17 cellular contexts compared by ENCODE assay signal in genomic region chr4:175823015-175823741, GRCh38. TPM values are rescaled to one million over a fixed set of nuclear protein-coding genes. Genes with fewer than 3 reads are reported as not detected.
A peak's percentile ranks its signal among the peaks of the same experiment; 100 is the strongest.
DNase-seq lines count a peak whose midpoint lies in the region; ATAC-seq and TF ChIP-seq lines count a peak whose summit lies in the region.
"Had no signal": no experiment of that assay in that cellular context is flagged by ENCODE, and none has a peak within 500 bp of the region (broad histone marks: within the 10 kb centered on the region; RNA-seq: fewer than 3 reads in every experiment).

No MANE protein-coding gene starts in this region.

- TF ChIP-seq CTCF in OCI-LY7 (conservative IDR thresholded peaks at IDR 0.05; ENCODE audit: low read length), result no peak

- intact Hi-C loops in OCI-LY7 (cut with micrococcal nuclease; ENCODE audit: unreplicated experiment), result loop anchor here (5.0 to 10.0 kb wide), 3 partner anchors 69 to 898 kb away; no protein-coding TSS in a partner anchor
- intact Hi-C loops in activated T-helper 1 cell treated with anti-CD3 and anti-CD28 coated beads, Interleukin-12 subunit alpha, Interleukin-12 subunit beta, Interleukin-2, Interleukin-4 antibody, amounts not matched to agents 30 ng/mL and 10 ng/mL and 1 ng/mL, durations not matched to agents 14 hours and 24 hours and 36 hours (cut with micrococcal nuclease), result no loop called here

- H3K27ac Mint-ChIP-seq in activated T-helper 1 cell treated with anti-CD3 and anti-CD28 coated beads, Interleukin-12 subunit alpha, Interleukin-12 subunit beta, Interleukin-2, Interleukin-4 antibody, amounts not matched to agents 30 ng/mL and 10 ng/mL and 1 ng/mL, durations not matched to agents 14 hours and 24 hours and 36 hours, result no peak overlapping the region

- peaks cover 2% of the 10 kb centered on the region for H3K27me3 Mint-ChIP-seq in activated T-helper 1 cell treated with anti-CD3 and anti-CD28 coated beads, Interleukin-12 subunit alpha, Interleukin-12 subunit beta, Interleukin-2, Interleukin-4 antibody, amounts not matched to agents 30 ng/mL and 10 ng/mL and 1 ng/mL, durations not matched to agents 14 hours and 24 hours and 36 hours (ENCODE audit: insufficient read depth)

- no TSS peak for BruUV-seq in OCI-LY7 (replicated peaks; lab: Mats Ljungman, UMichigan)

- peak; percentile 86 for DNase-seq in OCI-LY7 (ENCODE audit: low spot score)
- DNase-seq in cerebellum (ENCODE audit: low spot score), result no peak
- DNase-seq in activated T-helper 1 cell treated with anti-CD3 and anti-CD28 coated beads, Interleukin-12 subunit alpha, Interleukin-12 subunit beta, Interleukin-2, Interleukin-4 antibody, amounts not matched to agents 30 ng/mL and 10 ng/mL and 1 ng/mL, durations not matched to agents 14 hours and 24 hours and 36 hours (ENCODE audit: low spot score), result no peak
- DNase-seq in SIG-M5 (lab: John Stamatoyannopoulos, UW), result no peak
- no peak for DNase-seq in stimulated activated CD4-positive, alpha-beta T cell treated with anti-CD3 and anti-CD28 coated beads, Interleukin-2, amount 100 ng/mL, for 24 hours
- DNase-seq: activated T-cell treated with anti-CD3 and anti-CD28 coated beads, Interleukin-2, amount 50 U/mL, for 48 hours; body of pancreas; C1 segment of cervical spinal cord; head of caudate nucleus; left ventricle myocardium superior; NCI-H226; SJCRH30; stimulated activated CD8-positive, alpha-beta memory T cell treated with anti-CD3 and anti-CD28 coated beads, Interleukin-4, amount 100 ng/mL, for 48 hours had no signal

- H3K4me2 ChIP-seq in OCI-LY7 (ENCODE audit: low read length), result peak overlapping the region; percentile 64

- H2AFZ ChIP-seq in OCI-LY7 (ENCODE audit: low read length), result peak overlapping the region; percentile 51

- H3K9me3 Mint-ChIP-seq in activated T-helper 1 cell treated with anti-CD3 and anti-CD28 coated beads, Interleukin-12 subunit alpha, Interleukin-12 subunit beta, Interleukin-2, Interleukin-4 antibody, amounts not matched to agents 30 ng/mL and 10 ng/mL and 1 ng/mL, durations not matched to agents 14 hours and 24 hours and 36 hours, result no peaks in the 10 kb centered on the region

- POLR2A ChIA-PET in OCI-LY7 (lab: Charles Lee), result interaction anchor here (0.6 to 3.6 kb wide), 9 partner anchors 11 to 898 kb away, joined by 3 to 28 read pairs (median 3); no protein-coding TSS in a partner anchor

- H3K4me1 ChIP-seq in OCI-LY7 (ENCODE audit: insufficient read depth, low read length, poor library complexity, severe bottlenecking), result peaks cover 64% of the 10 kb centered on the region
- H3K4me1 ChIP-seq: body of pancreas, SJCRH30 had no signal

- no peaks in the 10 kb centered on the region for H3K36me3 ChIP-seq in OCI-LY7 (ENCODE audit: insufficient read depth, low read length)
- H3K36me3 ChIP-seq: neutrophil, SJCRH30 had no signal

- no peak overlapping the region for H3K4me3 Mint-ChIP-seq in activated T-helper 1 cell treated with anti-CD3 and anti-CD28 coated beads, Interleukin-12 subunit alpha, Interleukin-12 subunit beta, Interleukin-2, Interleukin-4 antibody, amounts not matched to agents 30 ng/mL and 10 ng/mL and 1 ng/mL, durations not matched to agents 14 hours and 24 hours and 36 hours

- peaks cover 9% of the 10 kb centered on the region; the same call in 1 of the 2 replicates for H3K9me3 ChIP-seq in OCI-LY7 (ENCODE audit: low read length)
- H3K9me3 ChIP-seq: body of pancreas, neutrophil, SJCRH30 had no signal

- H4K20me1 ChIP-seq in OCI-LY7 (ENCODE audit: insufficient read depth, low read length), result no peaks in the 10 kb centered on the region

- no peaks in the 10 kb centered on the region for H3K36me3 Mint-ChIP-seq in activated T-helper 1 cell treated with anti-CD3 and anti-CD28 coated beads, Interleukin-12 subunit alpha, Interleukin-12 subunit beta, Interleukin-2, Interleukin-4 antibody, amounts not matched to agents 30 ng/mL and 10 ng/mL and 1 ng/mL, durations not matched to agents 14 hours and 24 hours and 36 hours (ENCODE audit: low read depth)

- CTCF ChIA-PET in OCI-LY7 (lab: Charles Lee; ENCODE audit: unreplicated experiment), result interaction anchor here (0.6 kb wide), 1 partner anchor 169 kb away, joined by 3 read pairs; no protein-coding TSS in a partner anchor

- no peaks in the 10 kb centered on the region for H3K4me1 Mint-ChIP-seq in activated T-helper 1 cell treated with anti-CD3 and anti-CD28 coated beads, Interleukin-12 subunit alpha, Interleukin-12 subunit beta, Interleukin-2, Interleukin-4 antibody, amounts not matched to agents 30 ng/mL and 10 ng/mL and 1 ng/mL, durations not matched to agents 14 hours and 24 hours and 36 hours (ENCODE audit: low read depth)

- peak; percentile 96 for ATAC-seq in GM18868 (IDR thresholded peaks at IDR 0.05; ENCODE audit: unreplicated experiment)
- ATAC-seq in GM21529 (IDR thresholded peaks at IDR 0.05; ENCODE audit: unreplicated experiment), result peak; percentile 93
- peak; percentile 91 for ATAC-seq in HG03060 (IDR thresholded peaks at IDR 0.05; ENCODE audit: low read depth, unreplicated experiment)
- ATAC-seq: body of pancreas, left ventricle myocardium superior had no signal

- no peaks in the 10 kb centered on the region for H3K9me2 ChIP-seq in OCI-LY7 (ENCODE audit: insufficient read depth, low read length)

- H3K4me3 ChIP-seq in OCI-LY7 (ENCODE audit: low read depth, low read length, poor library complexity, severe bottlenecking), result peak overlapping the region; percentile 42
- H3K4me3 ChIP-seq: body of pancreas, SJCRH30 had no signal

- no peaks in the 10 kb centered on the region for H3K79me2 ChIP-seq in OCI-LY7 (ENCODE audit: insufficient read depth, low read depth, low read length)

- H3K27ac ChIP-seq in OCI-LY7 (ENCODE audit: low read depth, low read length, poor library complexity, severe bottlenecking), result peak overlapping the region; percentile 91
- H3K27ac ChIP-seq: body of pancreas, neutrophil, SJCRH30 had no signal

RNA-seq across cellular contexts. Expression of gene GPM6A, which starts 11.1 kb away (rescaled TPM):
- 1.8 and 1.9 TPM in 2 replicates for total RNA-seq in OCI-LY7 (2014; rRNA removed; shearing (Covaris generic))
- total RNA-seq in OCI-LY7 (2022), result 4.0 and 4.5 TPM in 2 replicates
- total RNA-seq in cerebellum, result 923 TPM
- total RNA-seq in activated T-helper 1 cell treated with anti-CD3 and anti-CD28 coated beads, Interleukin-12 subunit alpha, Interleukin-12 subunit beta, Interleukin-2, Interleukin-4 antibody, amounts not matched to agents 30 ng/mL and 10 ng/mL and 1 ng/mL, durations not matched to agents 14 hours and 24 hours and 36 hours, result not detected in 2 replicates
- total RNA-seq: SJCRH30 had no signal

Comparison
In these comparisons a context has a peak if more than half of its experiments do, and no peak if none do; other contexts are left out.
1. RNA of gene GPM6A, which starts 11.1 kb away (total RNA-seq): 923 TPM in cerebellum (single experiment); 1.8 to 4.5 TPM in OCI-LY7 and not detected in activated T-helper 1 cell treated with anti-CD3 and anti-CD28 coated beads, Interleukin-12 subunit alpha, Interleukin-12 subunit beta, Interleukin-2, Interleukin-4 antibody, amounts not matched to agents 30 ng/mL and 10 ng/mL and 1 ng/mL, durations not matched to agents 14 hours and 24 hours and 36 hours; every median in the first group is over 100 times any median in the second.
2. Peak in every context shown above with its lines, with median percentiles within 50 percentile points of each other: ATAC-seq.